9 cellular contexts compared by ENCODE assay signal in genomic region chr19:12801466-12802266, GRCh38. TPM values are rescaled to one million over a fixed set of nuclear protein-coding genes. Genes with fewer than 3 reads are reported as not detected.
DNase-seq lines count a peak whose midpoint lies in the region; ATAC-seq, FAIRE-seq and TF ChIP-seq lines count a peak whose summit lies in the region.
"Had no signal": no experiment of that assay in that cellular context is flagged by ENCODE, and none has a peak within 500 bp of the region (broad histone marks: within the 10 kb centered on the region; RNA-seq: fewer than 3 reads in every experiment).

PRDX2 (minus strand) TSS chr19:12801800; CDS start chr19:12801261, 539 bp downstream.
THSD8 (plus strand) TSS chr19:12802069; CDS start chr19:12802072, 3 bp downstream.

- peaks cover 22% of the 10 kb centered on the region for H3K4me1 Mint-ChIP-seq in T-helper 17 cell
- no peaks in the 10 kb centered on the region for H3K4me1 Mint-ChIP-seq in astrocyte (ENCODE audit: low read depth, unreplicated experiment)
- H3K4me1 Mint-ChIP-seq in progenitor cell of endocrine pancreas (ENCODE audit: low read depth) = peaks cover 20% of the 10 kb centered on the region

- peak within 1 kb of the TSS; percentile 90 for H3K4me3 Mint-ChIP-seq in T-helper 17 cell
- H3K4me3 Mint-ChIP-seq in astrocyte (ENCODE audit: unreplicated experiment) = peak within 1 kb of the TSS; percentile 88
- peak within 1 kb of the TSS; percentile 92 for H3K4me3 Mint-ChIP-seq in progenitor cell of endocrine pancreas (ENCODE audit: low read depth)

- H3K4me2 ChIP-seq in astrocyte (ENCODE audit: low read length) = peak within 1 kb of the TSS; percentile 95

- H3K79me2 ChIP-seq in astrocyte (ENCODE audit: insufficient read depth, low read length) = peaks cover 14% of the 10 kb centered on the region

- no peak for FAIRE-seq in astrocyte (lab: Jason Lieb, UNC)

- peak within 1 kb of the TSS; percentile 91 for H2AFZ ChIP-seq in astrocyte (ENCODE audit: low read depth, low read length)

- ATAC-seq in T-helper 17 cell (peak; percentile 73), GM21619 (IDR thresholded peaks at IDR 0.05; ENCODE audit: unreplicated experiment) (no peak), HG03520 (IDR thresholded peaks at IDR 0.05; ENCODE audit: unreplicated experiment) (no peak)

- in situ Hi-C loops in GM13976 (cut with MboI; ENCODE audit: low sequenced_read_pairs, unreplicated experiment) = no loop called here

- H3K27me3 ChIP-seq in astrocyte (ENCODE audit: insufficient read depth, low read length) = no peaks in the 10 kb centered on the region

- H3K27me3 Mint-ChIP-seq in T-helper 17 cell = no peaks in the 10 kb centered on the region
- peaks cover 7% of the 10 kb centered on the region for H3K27me3 Mint-ChIP-seq in astrocyte (ENCODE audit: low read depth, unreplicated experiment)
- peaks cover 3% of the 10 kb centered on the region for H3K27me3 Mint-ChIP-seq in progenitor cell of endocrine pancreas

- H3K9ac ChIP-seq in astrocyte (ENCODE audit: low read length) = peak within 1 kb of the TSS; percentile 85

- H3K9me3 Mint-ChIP-seq in astrocyte (ENCODE audit: unreplicated experiment) (no peaks in the 10 kb centered on the region), progenitor cell of endocrine pancreas (ENCODE audit: low read depth) (no peaks in the 10 kb centered on the region)

- H3K36me3 Mint-ChIP-seq in T-helper 17 cell (ENCODE audit: low read depth) (peaks cover 2% of the 10 kb centered on the region), astrocyte (ENCODE audit: low read depth, unreplicated experiment) (peaks cover 2% of the 10 kb centered on the region), progenitor cell of endocrine pancreas (ENCODE audit: insufficient read depth) (peaks cover 4% of the 10 kb centered on the region)

- peaks cover 11% of the 10 kb centered on the region for H4K20me1 ChIP-seq in astrocyte (ENCODE audit: insufficient read depth, low read length)

- H3K36me3 ChIP-seq in astrocyte (ENCODE audit: insufficient read depth, low read length) = no peaks in the 10 kb centered on the region

- H3K4me3 ChIP-seq in astrocyte (ENCODE audit: insufficient read depth, low read depth, low read length) = peak within 1 kb of the TSS; percentile 82

- TF ChIP-seq CTCF in GM13976 (IDR thresholded peaks at IDR 0.05; ENCODE audit: borderline replicate concordance, control extremely low read depth, extremely low read depth, insufficient read depth, missing control alignments) = no peak
- no peak for TF ChIP-seq CTCF in astrocyte (IDR thresholded peaks at IDR 0.05; ENCODE audit: insufficient read depth, low read depth, low read length)
- TF ChIP-seq CTCF in progenitor cell of endocrine pancreas (IDR thresholded peaks at IDR 0.05; ENCODE audit: unreplicated experiment) = no peak

- DNase-seq in GM13976 (ENCODE audit: low spot score) = peak; percentile 83
- peak; percentile 66 for DNase-seq in NCI-H1048 (lab: John Stamatoyannopoulos, UW)
- peak; percentile 51 to 69 (median 55) for DNase-seq in T-helper 17 cell
- DNase-seq in astrocyte (ENCODE audit: low read depth) = no peak
- DNase-seq in hepatic stellate cell (ENCODE audit: low spot score) = peak; percentile 73
- peak; percentile 84 for DNase-seq in progenitor cell of endocrine pancreas (ENCODE audit: low spot score, unreplicated experiment)

- peaks cover 25% of the 10 kb centered on the region for H3K4me1 ChIP-seq in astrocyte (ENCODE audit: insufficient read depth, low read length)

- H3K27ac Mint-ChIP-seq in T-helper 17 cell (peak within 1 kb of the TSS; percentile 74), astrocyte (ENCODE audit: unreplicated experiment) (peak within 1 kb of the TSS; percentile 53), progenitor cell of endocrine pancreas (peak within 1 kb of the TSS; percentile 94)

- H3K9me3 ChIP-seq in T-helper 17 cell (ENCODE audit: control insufficient read depth, low read length, poor library complexity, severe bottlenecking) (no peaks in the 10 kb centered on the region), astrocyte (ENCODE audit: insufficient read depth, low read depth, low read length) (no peaks in the 10 kb centered on the region)

- H3K27ac ChIP-seq in astrocyte (ENCODE audit: low read depth, low read length) = no peak within 1 kb of the TSS

RNA-seq across cellular contexts. Expression of gene PRDX2, which starts in this region (rescaled TPM):
- 10 to 100 TPM; 92.6 to 97.0 TPM for total RNA-seq in T-helper 17 cell
- total RNA-seq in astrocyte = 145 and 166 TPM in 2 replicates
- total RNA-seq in progenitor cell of endocrine pancreas = 524 and 554 TPM in 2 replicates

RNA-seq across cellular contexts. Expression of gene THSD8, which starts in this region (rescaled TPM):
- 1 to 10 TPM in 1 of 2 donors, under 1 TPM in 1; 0.85 to 3.0 TPM for total RNA-seq in T-helper 17 cell
- 3.6 and 4.5 TPM in 2 replicates for total RNA-seq in astrocyte
- 16.5 and 22.7 TPM in 2 replicates for total RNA-seq in progenitor cell of endocrine pancreas
- total RNA-seq: renal cortical epithelial cell had no signal
